In the genomic region with DNA sequence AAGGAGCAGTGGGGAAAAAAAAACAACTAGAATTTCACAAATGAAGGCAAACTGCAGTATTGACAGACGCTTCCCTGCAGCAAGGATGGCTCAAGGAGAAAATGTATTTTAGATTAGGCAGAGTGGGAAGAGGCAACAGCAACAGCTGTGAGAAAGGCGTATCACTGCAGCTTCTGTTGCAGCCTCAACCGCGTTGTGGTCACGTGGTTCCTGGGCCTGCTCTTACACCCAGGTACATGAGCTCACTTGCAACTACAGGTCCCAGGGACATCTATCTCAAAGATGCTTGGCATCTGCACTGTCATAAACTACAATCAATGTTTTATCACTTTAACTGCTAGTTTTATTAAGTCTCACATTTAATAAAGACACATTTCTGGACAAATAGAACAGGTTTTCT, we compare ENCODE assay signal across 1 cellular context.
TF ChIP-seq lines count a peak whose summit lies in the region.

No MANE protein-coding gene starts in this region.

TF ChIP-seq in GM23338, 12 proteins besides CTCF, POLR2A, EP300 and RAD21 (continued from another document):
- TF ChIP-seq EZH2 (IDR thresholded peaks at IDR 0.05; ENCODE audit: low read depth, unreplicated experiment) (no peak), POLR2AphosphoS5 (IDR thresholded peaks at IDR 0.05; ENCODE audit: low read depth) (no peak), ZNF331 (CRISPR knock-in tag; IDR thresholded peaks at IDR 0.05; ENCODE audit: low read depth) (no peak)
- TF ChIP-seq, protein P1, sequence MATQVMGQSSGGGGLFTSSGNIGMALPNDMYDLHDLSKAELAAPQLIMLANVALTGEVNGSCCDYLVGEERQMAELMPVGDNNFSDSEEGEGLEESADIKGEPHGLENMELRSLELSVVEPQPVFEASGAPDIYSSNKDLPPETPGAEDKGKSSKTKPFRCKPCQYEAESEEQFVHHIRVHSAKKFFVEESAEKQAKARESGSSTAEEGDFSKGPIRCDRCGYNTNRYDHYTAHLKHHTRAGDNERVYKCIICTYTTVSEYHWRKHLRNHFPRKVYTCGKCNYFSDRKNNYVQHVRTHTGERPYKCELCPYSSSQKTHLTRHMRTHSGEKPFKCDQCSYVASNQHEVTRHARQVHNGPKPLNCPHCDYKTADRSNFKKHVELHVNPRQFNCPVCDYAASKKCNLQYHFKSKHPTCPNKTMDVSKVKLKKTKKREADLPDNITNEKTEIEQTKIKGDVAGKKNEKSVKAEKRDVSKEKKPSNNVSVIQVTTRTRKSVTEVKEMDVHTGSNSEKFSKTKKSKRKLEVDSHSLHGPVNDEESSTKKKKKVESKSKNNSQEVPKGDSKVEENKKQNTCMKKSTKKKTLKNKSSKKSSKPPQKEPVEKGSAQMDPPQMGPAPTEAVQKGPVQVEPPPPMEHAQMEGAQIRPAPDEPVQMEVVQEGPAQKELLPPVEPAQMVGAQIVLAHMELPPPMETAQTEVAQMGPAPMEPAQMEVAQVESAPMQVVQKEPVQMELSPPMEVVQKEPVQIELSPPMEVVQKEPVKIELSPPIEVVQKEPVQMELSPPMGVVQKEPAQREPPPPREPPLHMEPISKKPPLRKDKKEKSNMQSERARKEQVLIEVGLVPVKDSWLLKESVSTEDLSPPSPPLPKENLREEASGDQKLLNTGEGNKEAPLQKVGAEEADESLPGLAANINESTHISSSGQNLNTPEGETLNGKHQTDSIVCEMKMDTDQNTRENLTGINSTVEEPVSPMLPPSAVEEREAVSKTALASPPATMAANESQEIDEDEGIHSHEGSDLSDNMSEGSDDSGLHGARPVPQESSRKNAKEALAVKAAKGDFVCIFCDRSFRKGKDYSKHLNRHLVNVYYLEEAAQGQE (IDR thresholded peaks at IDR 0.05; ENCODE audit: unreplicated experiment), result no peak
- TF ChIP-seq, protein P2, sequence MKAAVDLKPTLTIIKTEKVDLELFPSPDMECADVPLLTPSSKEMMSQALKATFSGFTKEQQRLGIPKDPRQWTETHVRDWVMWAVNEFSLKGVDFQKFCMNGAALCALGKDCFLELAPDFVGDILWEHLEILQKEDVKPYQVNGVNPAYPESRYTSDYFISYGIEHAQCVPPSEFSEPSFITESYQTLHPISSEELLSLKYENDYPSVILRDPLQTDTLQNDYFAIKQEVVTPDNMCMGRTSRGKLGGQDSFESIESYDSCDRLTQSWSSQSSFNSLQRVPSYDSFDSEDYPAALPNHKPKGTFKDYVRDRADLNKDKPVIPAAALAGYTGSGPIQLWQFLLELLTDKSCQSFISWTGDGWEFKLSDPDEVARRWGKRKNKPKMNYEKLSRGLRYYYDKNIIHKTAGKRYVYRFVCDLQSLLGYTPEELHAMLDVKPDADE (IDR thresholded peaks at IDR 0.05), result no peak
